In the genomic region with DNA sequence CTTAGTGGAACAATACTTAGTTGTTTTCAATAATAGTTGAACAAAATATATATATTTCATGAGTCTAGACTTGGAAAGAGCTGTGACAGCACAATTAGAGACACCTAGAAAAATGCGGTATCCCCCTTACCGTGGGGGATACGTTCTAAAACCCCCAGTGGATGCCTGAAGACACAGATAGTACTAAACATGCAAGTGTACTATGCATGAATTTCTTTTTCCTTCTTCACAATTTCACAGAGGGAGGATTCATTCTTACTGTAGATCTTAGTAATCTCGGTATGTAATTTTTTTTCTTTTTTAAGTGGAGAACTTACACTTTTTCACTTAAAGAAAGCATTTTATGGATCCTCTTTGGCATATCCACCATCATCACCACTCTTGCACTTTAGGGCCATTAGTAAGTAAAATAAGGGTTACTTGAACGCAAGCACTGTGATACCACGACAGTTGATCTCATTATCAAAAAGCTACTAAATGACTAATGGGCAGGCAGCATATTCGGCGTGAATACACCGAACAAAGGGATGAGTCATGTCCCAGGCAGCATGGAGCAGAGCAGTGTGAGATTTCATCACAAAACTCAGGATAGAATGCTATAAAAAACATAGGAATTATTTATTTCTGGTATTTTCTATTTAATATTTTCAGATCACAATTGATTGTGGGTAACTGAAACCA, we compare ENCODE assay signal across 8 cellular contexts.
DNase-seq lines count a peak whose midpoint lies in the region; ATAC-seq and TF ChIP-seq lines count a peak whose summit lies in the region.

No MANE protein-coding gene starts in this region.

- in situ Hi-C loops in Caki2 (cut with HindIII; ENCODE audit: low pct_unique_long_range_greater_than_20kb, low sequenced_read_pairs) = no loop called here

- peaks cover 7% of the 10 kb centered on the region for H3K4me1 Mint-ChIP-seq in activated naive CD8-positive, alpha-beta T cell treated with anti-CD3 and anti-CD28 coated beads for 36 hours
- H3K4me1 Mint-ChIP-seq in CD14-positive monocyte = peaks cover 1% of the 10 kb centered on the region

- no peak for TF ChIP-seq CTCF in CD14-positive monocyte (IDR thresholded peaks at IDR 0.05)

- ATAC-seq in HG03432 (IDR thresholded peaks at IDR 0.05; ENCODE audit: unreplicated experiment) (peak; percentile 45), HG03039 (IDR thresholded peaks at IDR 0.05; ENCODE audit: unreplicated experiment) (no peak), HG02759 (IDR thresholded peaks at IDR 0.05; ENCODE audit: unreplicated experiment) (no peak), GM21515 (IDR thresholded peaks at IDR 0.05; ENCODE audit: unreplicated experiment) (no peak)

- H3K4me3 Mint-ChIP-seq in activated naive CD8-positive, alpha-beta T cell treated with anti-CD3 and anti-CD28 coated beads for 36 hours = no peak overlapping the region
- H3K4me3 Mint-ChIP-seq in CD14-positive monocyte = no peak overlapping the region

- peaks cover 1% of the 10 kb centered on the region for H3K36me3 Mint-ChIP-seq in activated naive CD8-positive, alpha-beta T cell treated with anti-CD3 and anti-CD28 coated beads for 36 hours
- no peaks in the 10 kb centered on the region for H3K36me3 Mint-ChIP-seq in CD14-positive monocyte

- intact Hi-C loops in CD14-positive monocyte (cut with micrococcal nuclease) = no loop called here

- H3K9me3 Mint-ChIP-seq in activated naive CD8-positive, alpha-beta T cell treated with anti-CD3 and anti-CD28 coated beads for 36 hours = peaks cover 19% of the 10 kb centered on the region
- peaks cover 10 to 31% (median 15%) of the 10 kb centered on the region in 7 donors for H3K9me3 Mint-ChIP-seq in CD14-positive monocyte

- no peak overlapping the region for H3K27ac Mint-ChIP-seq in activated naive CD8-positive, alpha-beta T cell treated with anti-CD3 and anti-CD28 coated beads for 36 hours
- no peak overlapping the region for H3K27ac Mint-ChIP-seq in CD14-positive monocyte

- no peaks in the 10 kb centered on the region for H3K27me3 Mint-ChIP-seq in activated naive CD8-positive, alpha-beta T cell treated with anti-CD3 and anti-CD28 coated beads for 36 hours
- no peaks in the 10 kb centered on the region for H3K27me3 Mint-ChIP-seq in CD14-positive monocyte (ENCODE audit: low read depth in 3 of 3)

- DNase-seq in Caki2 (ENCODE audit: low read depth) (peak; percentile 53), hepatic stellate cell (ENCODE audit: low spot score) (peak; percentile 47), CD14-positive monocyte (ENCODE audit: low spot score) (no peak)
- DNase-seq in activated naive CD8-positive, alpha-beta T cell treated with anti-CD3 and anti-CD28 coated beads for 36 hours = peak; percentile 12
